Comparison of ENCODE assay signal across 8 cellular contexts in genomic region chr5:83076742-83077661, GRCh38. TPM values are rescaled to one million over a fixed set of nuclear protein-coding genes. Genes with fewer than 3 reads are reported as not detected.
DNase-seq lines count a peak whose midpoint lies in the region; ATAC-seq and TF ChIP-seq lines count a peak whose summit lies in the region.

TSS of gene TMEM167A (minus strand) at chr5:83077394. CDS start at chr5:83077323, 71 bp downstream.
TSS of gene XRCC4 (plus strand) at chr5:83077547. CDS start at chr5:83104920, 27,373 bp downstream.

- H3K36me3 ChIP-seq in left ventricle myocardium inferior = no peaks in the 10 kb centered on the region

- H3K4me1 ChIP-seq in left ventricle myocardium inferior = peaks cover 62% of the 10 kb centered on the region

- H3K27me3 Mint-ChIP-seq in T-helper 17 cell (no peaks in the 10 kb centered on the region), progenitor cell of endocrine pancreas (peaks cover 4% of the 10 kb centered on the region)

- TF ChIP-seq CTCF in left ventricle myocardium inferior (IDR thresholded peaks at IDR 0.05; ENCODE audit: borderline replicate concordance) = no peak
- no peak for TF ChIP-seq CTCF in progenitor cell of endocrine pancreas (IDR thresholded peaks at IDR 0.05; ENCODE audit: unreplicated experiment)

- intact Hi-C loops in left ventricle myocardium inferior (cut with micrococcal nuclease) = no loop called here

- peak; percentile 97 for ATAC-seq in HG02885 (IDR thresholded peaks at IDR 0.05; ENCODE audit: poor library complexity, unreplicated experiment)
- ATAC-seq in T-helper 17 cell = peak; percentile 99

- no peaks in the 10 kb centered on the region for H3K9me3 Mint-ChIP-seq in progenitor cell of endocrine pancreas (ENCODE audit: low read depth)

- peak; percentile 95 for DNase-seq in NCI-H1694 treated with DMSO at 0.1 percent for 48 hours (lab: John Stamatoyannopoulos, UW)
- DNase-seq in T-helper 17 cell = peak; percentile 81 to 89 (median 85)
- DNase-seq in amygdala (lab: John Stamatoyannopoulos, UW) = peak; percentile 38 to 99 (median 96)
- DNase-seq in left ventricle myocardium inferior = peak; percentile 94
- peak; percentile 82 for DNase-seq in progenitor cell of endocrine pancreas (ENCODE audit: low spot score, unreplicated experiment)
- DNase-seq in ureter (ENCODE audit: low spot score) = peak; percentile 98

- no peaks in the 10 kb centered on the region for H3K27me3 ChIP-seq in left ventricle myocardium inferior (ENCODE audit: low read depth)

- peak within 1 kb of the TSS; percentile 97 for H3K27ac Mint-ChIP-seq in T-helper 17 cell
- peak within 1 kb of the TSS; percentile 99 for H3K27ac Mint-ChIP-seq in progenitor cell of endocrine pancreas

- H3K4me3 Mint-ChIP-seq in T-helper 17 cell (peak within 1 kb of the TSS; percentile 98), progenitor cell of endocrine pancreas (ENCODE audit: low read depth) (peak within 1 kb of the TSS; percentile 98)

- H3K4me3 ChIP-seq in left ventricle myocardium inferior = peak within 1 kb of the TSS; percentile 85

- peaks cover 43% of the 10 kb centered on the region for H3K4me1 Mint-ChIP-seq in T-helper 17 cell
- peaks cover 26% of the 10 kb centered on the region for H3K4me1 Mint-ChIP-seq in progenitor cell of endocrine pancreas (ENCODE audit: low read depth)

- H3K36me3 Mint-ChIP-seq in T-helper 17 cell (ENCODE audit: low read depth) = peaks cover 4% of the 10 kb centered on the region
- peaks cover 14% of the 10 kb centered on the region for H3K36me3 Mint-ChIP-seq in progenitor cell of endocrine pancreas (ENCODE audit: insufficient read depth)

- H3K9me3 ChIP-seq in T-helper 17 cell (ENCODE audit: control insufficient read depth, low read length, poor library complexity, severe bottlenecking) (no peaks in the 10 kb centered on the region), left ventricle myocardium inferior (replicated peaks) (no peaks in the 10 kb centered on the region)

- peak; percentile 95 for TF ChIP-seq POLR2A in GM15510 (IDR thresholded peaks at IDR 0.05; ENCODE audit: borderline replicate concordance, extremely low read depth, insufficient read length)

- H3K27ac ChIP-seq in left ventricle myocardium inferior (replicated peaks) = peak within 1 kb of the TSS; percentile 89

RNA-seq across cellular contexts. Expression of gene TMEM167A, which starts in this region (rescaled TPM):
- total RNA-seq in T-helper 17 cell (10 to 100 TPM; 41.2 to 49.9 TPM), left ventricle myocardium inferior (49.1 TPM), progenitor cell of endocrine pancreas (150 and 152 TPM in 2 replicates), ureter (50.3 TPM)

RNA-seq across cellular contexts. Expression of gene XRCC4, which starts in this region (rescaled TPM):
- total RNA-seq in T-helper 17 cell (1 to 10 TPM; 2.9 to 3.4 TPM), left ventricle myocardium inferior (5.2 TPM), progenitor cell of endocrine pancreas (12.9 and 13.1 TPM in 2 replicates), ureter (7.0 TPM)

Comparison
In these comparisons a context has a peak if more than half of its experiments do, and no peak if none do; other contexts are left out.
1. Peak in every context shown above with its lines: DNase-seq, ATAC-seq, H3K4me3 ChIP-seq and H3K27ac ChIP-seq.